In the genomic region with DNA sequence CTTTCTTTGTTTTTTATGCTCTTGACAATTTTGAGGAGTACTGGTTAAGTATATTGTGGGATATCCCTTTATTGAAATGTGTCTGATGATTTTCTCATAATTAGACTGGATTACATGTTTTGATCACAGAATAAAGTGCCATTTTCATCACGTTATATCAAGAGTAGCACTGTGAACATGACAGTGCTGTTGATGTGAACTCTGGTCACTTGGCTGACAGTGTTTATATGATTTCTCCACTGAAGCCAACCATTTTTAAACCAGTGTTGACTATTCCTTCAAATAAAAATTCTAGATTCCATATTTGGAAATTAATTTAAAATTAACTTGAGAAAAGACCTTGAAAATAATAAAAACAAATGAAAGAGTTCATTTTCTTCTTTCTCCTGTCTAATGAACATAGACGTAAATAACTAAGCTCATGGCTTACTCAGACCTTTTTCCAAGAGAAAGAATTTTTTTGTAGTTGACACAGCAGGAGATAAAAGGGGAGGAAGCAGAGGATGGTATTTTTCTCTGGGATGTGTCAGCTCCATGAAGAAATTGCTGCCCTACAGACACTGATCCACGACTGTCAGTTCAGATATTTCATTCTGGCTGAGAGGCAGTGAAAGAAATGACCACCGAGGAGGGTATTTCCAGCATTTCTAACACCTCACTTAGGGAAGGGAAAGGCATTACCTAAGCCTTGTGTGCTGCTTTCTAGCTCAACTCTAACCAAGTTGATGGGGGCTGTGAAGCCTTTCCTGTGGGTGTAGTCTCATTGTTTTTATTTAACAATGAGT, we compare ENCODE assay signal across 1 cellular context.
TF ChIP-seq lines count a peak whose summit lies in the region.

No MANE protein-coding gene starts in this region.

TF ChIP-seq in H1, 55 proteins besides CTCF, POLR2A, EP300 and RAD21:
- TF ChIP-seq CBX5 (IDR thresholded peaks at IDR 0.05; ENCODE audit: low read depth, low read length) = no peak
- no peak for TF ChIP-seq SIN3A (conservative IDR thresholded peaks at IDR 0.05 in 1 of 2, IDR thresholded peaks at IDR 0.05 in 1 of 2; ENCODE audit: low read depth in 1 of 2, low read length in 2 of 2)
- no peak for TF ChIP-seq ASH2L (IDR thresholded peaks at IDR 0.05; ENCODE audit: low read length)
- TF ChIP-seq SIRT6 (IDR thresholded peaks at IDR 0.05; ENCODE audit: low read length) = no peak
- no peak for TF ChIP-seq TAF7 (optimal IDR thresholded peaks at IDR 0.05; ENCODE audit: borderline replicate concordance, low read depth, low read length)
- no peak for TF ChIP-seq RXRA (IDR thresholded peaks at IDR 0.05; ENCODE audit: insufficient read depth, low read depth, low read length)
- TF ChIP-seq, protein P1, sequence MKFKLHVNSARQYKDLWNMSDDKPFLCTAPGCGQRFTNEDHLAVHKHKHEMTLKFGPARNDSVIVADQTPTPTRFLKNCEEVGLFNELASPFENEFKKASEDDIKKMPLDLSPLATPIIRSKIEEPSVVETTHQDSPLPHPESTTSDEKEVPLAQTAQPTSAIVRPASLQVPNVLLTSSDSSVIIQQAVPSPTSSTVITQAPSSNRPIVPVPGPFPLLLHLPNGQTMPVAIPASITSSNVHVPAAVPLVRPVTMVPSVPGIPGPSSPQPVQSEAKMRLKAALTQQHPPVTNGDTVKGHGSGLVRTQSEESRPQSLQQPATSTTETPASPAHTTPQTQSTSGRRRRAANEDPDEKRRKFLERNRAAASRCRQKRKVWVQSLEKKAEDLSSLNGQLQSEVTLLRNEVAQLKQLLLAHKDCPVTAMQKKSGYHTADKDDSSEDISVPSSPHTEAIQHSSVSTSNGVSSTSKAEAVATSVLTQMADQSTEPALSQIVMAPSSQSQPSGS (IDR thresholded peaks at IDR 0.05; ENCODE audit: low read length) = no peak
- no peak for TF ChIP-seq CTBP2 (IDR thresholded peaks at IDR 0.05; ENCODE audit: borderline replicate concordance, insufficient read depth, insufficient read length, low read length)
- no peak for TF ChIP-seq YY1 (IDR thresholded peaks at IDR 0.05; ENCODE audit: low read depth, low read length)
- TF ChIP-seq BCL11A (IDR thresholded peaks at IDR 0.05; ENCODE audit: low read depth in 2 of 2, low read length in 2 of 2) = no peak
TF ChIP-seq in H1: peak in this region for 0.
